11 cellular contexts compared by ENCODE assay signal in genomic region chr1:31891280-31891679, GRCh38. TPM values are rescaled to one million over a fixed set of nuclear protein-coding genes. Genes with fewer than 3 reads are reported as not detected.
DNase-seq lines count a peak whose midpoint lies in the region; ATAC-seq and TF ChIP-seq lines count a peak whose summit lies in the region.
"Had no signal": no experiment of that assay in that cellular context is flagged by ENCODE, and none has a peak within 500 bp of the region (broad histone marks: within the 10 kb centered on the region; RNA-seq: fewer than 3 reads in every experiment).

No MANE protein-coding gene starts in this region.

- no peak overlapping the region for H3K23ac ChIP-seq in IMR-90 (ENCODE audit: low read depth, low read length)

- BruUV-seq in IMR-90 (replicated peaks; lab: Mats Ljungman, UMichigan), result no TSS peak

- CTCF ChIA-PET in IMR-90 (lab: Yijun Ruan, JAX), result no interaction called here

- intact Hi-C loops in IMR-90 (cut with micrococcal nuclease) (no loop called here), cardiac septum (cut with DNase I) (no loop called here)

- H2BK20ac ChIP-seq in IMR-90 (ENCODE audit: low read depth, low read length), result no peak overlapping the region

- H3K9me3 ChIP-seq in IMR-90 (ENCODE audit: control insufficient read depth, insufficient read depth, low read length), result peaks cover 2% of the 10 kb centered on the region; the same call in 1 of the 2 replicates
- H3K9me3 ChIP-seq: thoracic aorta had no signal

- WGBS in IMR-90 (ENCODE audit: extremely low coverage in 2 of 2, insufficient read length in 1 of 2), 2 experiments, result no CpG with 5 or more reads among the region's 3 CpGs

- no peak overlapping the region for H2AK5ac ChIP-seq in IMR-90 (ENCODE audit: low read depth, low read length)

- no peak overlapping the region; the same call in 1 of the 2 replicates for H3K4me2 ChIP-seq in IMR-90 (ENCODE audit: low read depth, low read length)

- no peak overlapping the region for H3K14ac ChIP-seq in IMR-90 (replicated peaks; ENCODE audit: low read depth, low read length)

- no peak overlapping the region for H3K18ac ChIP-seq in IMR-90 (ENCODE audit: low read depth, low read length)

- H3K56ac ChIP-seq in IMR-90 (ENCODE audit: extremely low read depth, insufficient read depth, low read length), result no peak overlapping the region

- H4K20me1 ChIP-seq in IMR-90 (ENCODE audit: insufficient read depth, low read length), result no peaks in the 10 kb centered on the region

- TF ChIP-seq RAD21 in IMR-90 (IDR thresholded peaks at IDR 0.05; ENCODE audit: low read length), result no peak

- no peak for ATAC-seq in IMR-90 (ENCODE audit: low read depth)
- no peak for ATAC-seq in HG03045 (IDR thresholded peaks at IDR 0.05; ENCODE audit: unreplicated experiment)
- ATAC-seq in GM18511 (IDR thresholded peaks at IDR 0.05; ENCODE audit: unreplicated experiment), result no peak

- no peak overlapping the region for H2AFZ ChIP-seq in IMR-90 (replicated peaks; ENCODE audit: low read length, poor library complexity)

- no peak overlapping the region for H4K91ac ChIP-seq in IMR-90 (ENCODE audit: insufficient read depth, low read depth, low read length)

- TF ChIP-seq POLR2A in IMR-90 (IDR thresholded peaks at IDR 0.05; ENCODE audit: low read depth, low read length), result no peak

- no peak overlapping the region for H2BK120ac ChIP-seq in IMR-90 (ENCODE audit: low read depth, low read length)

- dilution Hi-C loops in IMR-90 (cut with HindIII; ENCODE audit: low sequenced_read_pairs, unreplicated experiment), result no loop called here

- H3K9me1 ChIP-seq in IMR-90 (ENCODE audit: insufficient read depth, low read length), result no peaks in the 10 kb centered on the region

- no peak overlapping the region for H3K9ac ChIP-seq in IMR-90 (ENCODE audit: low read depth, low read length)

- in situ Hi-C loops in IMR-90 (cut with MboI; ENCODE audit: low sequenced_read_pairs), result loop anchor here (25.0 kb wide), 1 partner anchor 96 kb away; no protein-coding TSS in a partner anchor

- no peaks in the 10 kb centered on the region for H3K27me3 Mint-ChIP-seq in stimulated activated naive CD8-positive, alpha-beta T cell treated with anti-CD3 and anti-CD28 coated beads, Interleukin-15, Interleukin-2, amounts not matched to agents 100 ng/mL and 50 ng/mL, for 24 hours

- peaks cover 3% of the 10 kb centered on the region for H3K36me3 Mint-ChIP-seq in stimulated activated naive CD8-positive, alpha-beta T cell treated with anti-CD3 and anti-CD28 coated beads, Interleukin-15, Interleukin-2, amounts not matched to agents 100 ng/mL and 50 ng/mL, for 24 hours (ENCODE audit: low read depth)

- H3K27me3 ChIP-seq in IMR-90 (ENCODE audit: control insufficient read depth, insufficient read depth, low read length), result no peaks in the 10 kb centered on the region

- POLR2A ChIA-PET in IMR-90 (lab: Charles Lee; ENCODE audit: unreplicated experiment), result no interaction called here

- H2AK9ac ChIP-seq in IMR-90 (replicated peaks; ENCODE audit: low read depth, low read length, poor library complexity), result no peak overlapping the region

- no peaks in the 10 kb centered on the region for H3K79me1 ChIP-seq in IMR-90 (ENCODE audit: low read depth in 1 of 2, low read length in 2 of 2)

- peak overlapping the region; percentile 54 for H3K4me3 Mint-ChIP-seq in stimulated activated naive CD8-positive, alpha-beta T cell treated with anti-CD3 and anti-CD28 coated beads, Interleukin-15, Interleukin-2, amounts not matched to agents 100 ng/mL and 50 ng/mL, for 24 hours
- H3K4me3 Mint-ChIP-seq: HFFc6 had no signal

- H3K4ac ChIP-seq in IMR-90 (ENCODE audit: low read depth, low read length), result no peak overlapping the region

- no peak overlapping the region for H4K5ac ChIP-seq in IMR-90 (ENCODE audit: low read depth, low read length)

- H2BK15ac ChIP-seq in IMR-90 (ENCODE audit: low read depth, low read length), result no peak overlapping the region

- no peak overlapping the region for H3K4me3 ChIP-seq in IMR-90 (ENCODE audit: insufficient read depth, low read depth, low read length)
- H3K4me3 ChIP-seq: thoracic aorta had no signal

- DNase-seq in stimulated activated CD4-positive, alpha-beta T cell treated with anti-CD3 and anti-CD28 coated beads, Interleukin-12 subunit alpha, Interleukin-12 subunit beta, amount 100 ng/mL, for 24 hours (ENCODE audit: low read depth in 2 of 2), result peak; percentile 4 to 44
- DNase-seq in stimulated activated CD4-positive, alpha-beta T cell treated with anti-CD3 and anti-CD28 coated beads, Interleukin-4, amount 100 ng/mL, for 1 hour, result no peak
- DNase-seq in IMR-90 (peak; percentile 16), astrocyte of the hippocampus (ENCODE audit: low read depth, low spot score) (peak; percentile 9), cardiac septum (ENCODE audit: low spot score) (no peak)
- DNase-seq: AML-193, HFFc6 had no signal

- peak overlapping the region; percentile 88 for H3K27ac Mint-ChIP-seq in stimulated activated naive CD8-positive, alpha-beta T cell treated with anti-CD3 and anti-CD28 coated beads, Interleukin-15, Interleukin-2, amounts not matched to agents 100 ng/mL and 50 ng/mL, for 24 hours
- H3K27ac Mint-ChIP-seq: HFFc6 had no signal

- H3K27ac ChIP-seq in IMR-90 (ENCODE audit: insufficient read depth, low read length), result no peak overlapping the region
- H3K27ac ChIP-seq: thoracic aorta had no signal

- H3K36me3 ChIP-seq in IMR-90 (ENCODE audit: control insufficient read depth, insufficient read depth, low read length), result no peaks in the 10 kb centered on the region
- H3K36me3 ChIP-seq: thoracic aorta had no signal

- peaks cover 44% of the 10 kb centered on the region for H3K4me1 Mint-ChIP-seq in stimulated activated naive CD8-positive, alpha-beta T cell treated with anti-CD3 and anti-CD28 coated beads, Interleukin-15, Interleukin-2, amounts not matched to agents 100 ng/mL and 50 ng/mL, for 24 hours (ENCODE audit: low read depth)

- no peak overlapping the region for H2BK5ac ChIP-seq in IMR-90 (ENCODE audit: low read depth, low read length, poor library complexity, severe bottlenecking)

- H3K9me3 Mint-ChIP-seq in stimulated activated naive CD8-positive, alpha-beta T cell treated with anti-CD3 and anti-CD28 coated beads, Interleukin-15, Interleukin-2, amounts not matched to agents 100 ng/mL and 50 ng/mL, for 24 hours, result no peaks in the 10 kb centered on the region
- H3K9me3 Mint-ChIP-seq: HFFc6 had no signal

- no peak overlapping the region for H4K8ac ChIP-seq in IMR-90 (ENCODE audit: low read depth in 2 of 2, low read length in 2 of 2)

- TF ChIP-seq CTCF in IMR-90 (conservative IDR thresholded peaks at IDR 0.05; ENCODE audit: low read depth, low read length), result no peak

- peaks cover 3% of the 10 kb centered on the region; the same call in 1 of the 2 replicates for H3K4me1 ChIP-seq in IMR-90 (ENCODE audit: control insufficient read depth, insufficient read depth, low read length)

TF ChIP-seq in IMR-90, 13 proteins besides CTCF, POLR2A, EP300 and RAD21:
- TF ChIP-seq ELK1 (IDR thresholded peaks at IDR 0.05; ENCODE audit: borderline replicate concordance, low read depth, low read length), result no peak
- no peak for TF ChIP-seq RFX5 (IDR thresholded peaks at IDR 0.05; ENCODE audit: low read depth, low read length)
- no peak for TF ChIP-seq MAZ (IDR thresholded peaks at IDR 0.05; ENCODE audit: borderline replicate concordance, low read depth, low read length)
- no peak for TF ChIP-seq FOS (IDR thresholded peaks at IDR 0.05; ENCODE audit: low read depth, low read length)
- no peak for TF ChIP-seq MAFK (IDR thresholded peaks at IDR 0.05; ENCODE audit: low read depth, low read length)
- TF ChIP-seq USF2 (IDR thresholded peaks at IDR 0.05; ENCODE audit: low read depth, low read length), result no peak
- TF ChIP-seq CHD1 (IDR thresholded peaks at IDR 0.05; ENCODE audit: low read depth, low read length), result no peak
- no peak for TF ChIP-seq CEBPB (IDR thresholded peaks at IDR 0.05; ENCODE audit: low read depth, low read length)
- no peak for TF ChIP-seq RCOR1 (IDR thresholded peaks at IDR 0.05; ENCODE audit: insufficient replicate concordance, low read length)
- no peak for TF ChIP-seq SMC3 (IDR thresholded peaks at IDR 0.05; ENCODE audit: low read depth, low read length)
- no peak for TF ChIP-seq NFE2L2 (IDR thresholded peaks at IDR 0.05; ENCODE audit: low read depth, low read length)
- no peak for TF ChIP-seq BHLHE40 (IDR thresholded peaks at IDR 0.05; ENCODE audit: low read depth, low read length)
- TF ChIP-seq MXI1 (IDR thresholded peaks at IDR 0.05; ENCODE audit: borderline replicate concordance, low read depth, low read length), result no peak

RNA-seq across cellular contexts. Expression of gene PTP4A2, which starts 46.9 kb away (rescaled TPM):
- 328 and 537 TPM in 2 replicates for total RNA-seq in IMR-90 (2012; rRNA removed)
- polyA plus RNA-seq in IMR-90 (2012; rRNA removed), result 99.8 and 135 TPM in 2 replicates
- polyA plus RNA-seq in IMR-90 (2012; cell fraction: cytosol; rRNA removed), result 19.3 and 45.6 TPM in 2 replicates
- polyA plus RNA-seq in IMR-90 (2012; cell fraction: nucleus; rRNA removed; ENCODE audit: low replicate concordance), result 5.8 and 62.3 TPM in 2 replicates
- total RNA-seq in cardiac septum, result 216 TPM

Comparison
In these comparisons a context has a peak if more than half of its experiments do, and no peak if none do; other contexts are left out.
1. DNase-seq: peak in stimulated activated CD4-positive, alpha-beta T cell treated with anti-CD3 and anti-CD28 coated beads, Interleukin-12 subunit alpha, Interleukin-12 subunit beta, amount 100 ng/mL, for 24 hours (2 of 2), IMR-90 (single experiment) and astrocyte of the hippocampus (single experiment); none in stimulated activated CD4-positive, alpha-beta T cell treated with anti-CD3 and anti-CD28 coated beads, Interleukin-4, amount 100 ng/mL, for 1 hour (single experiment) and cardiac septum (single experiment).